In genomic region chr9:89864731-89865130, GRCh38 we compare ENCODE assay signal across 22 cellular contexts.
"Had no signal": no experiment of that assay in that cellular context is flagged by ENCODE, and none has a peak within 500 bp of the region (broad histone marks: within the 10 kb centered on the region; RNA-seq: fewer than 3 reads in every experiment).

No MANE protein-coding gene starts in this region.

- H3K9me3 ChIP-seq: colonic mucosa, heart left ventricle, left lung, ovary, right lobe of liver, testis, upper lobe of right lung had no signal

- H3K27ac ChIP-seq: colonic mucosa, epithelial cell of prostate, heart left ventricle, left lung, neural progenitor cell, ovary, right lobe of liver, testis, upper lobe of right lung had no signal

- ATAC-seq: activated CD8-positive, alpha-beta T cell treated with anti-CD3 and anti-CD28 coated beads for 36 hours; activated naive CD8-positive, alpha-beta T cell treated with anti-CD3 and anti-CD28 coated beads, Interleukin-2, amount 50 U/mL, for 24 hours; heart left ventricle; left lung; right lobe of liver; stimulated activated memory B cell treated with anti-CD40 and anti-IgM and Interleukin-4, amounts not matched to agents 10 μg/mL and 1 μg/mL and 100 μg/mL, for 72 hours; upper lobe of right lung had no signal

- H3K9ac ChIP-seq: neural progenitor cell had no signal

- H3K4me1 ChIP-seq: colonic mucosa, left lung, neural progenitor cell, right lobe of liver, testis had no signal

- H3K4me2 ChIP-seq: neural progenitor cell had no signal

- H3K36me3 ChIP-seq: colonic mucosa, heart left ventricle, left lung, neural progenitor cell, ovary, right lobe of liver, upper lobe of right lung had no signal

- H3K27me3 ChIP-seq: colonic mucosa, heart left ventricle, left lung, neural progenitor cell, ovary, right lobe of liver, testis, upper lobe of right lung had no signal

- H3K4me3 ChIP-seq: colonic mucosa, heart left ventricle, left lung, neural progenitor cell, ovary, right lobe of liver, testis, upper lobe of right lung had no signal

- DNase-seq: activated B cell treated with CpG ODN at 0.5 μM for 24 hours; activated CD4-positive, alpha-beta T cell treated with anti-CD3 and anti-CD28 coated beads for 48 hours; activated CD8-positive, alpha-beta T cell treated with anti-CD3 and anti-CD28 coated beads for 36 hours; activated naive CD4-positive, alpha-beta T cell treated with Interleukin-2 at 50 U/mL for 16 hours; activated naive CD8-positive, alpha-beta T cell treated with anti-CD3 and anti-CD28 coated beads, Interleukin-2, amount 50 U/mL, for 24 hours; activated T-cell treated with anti-CD3 and anti-CD28 coated beads, Interleukin-2, amount 50 U/mL, for 1 hour; anterior cingulate cortex; central memory CD4-positive, alpha-beta T cell; colonic mucosa; endodermal cell; heart left ventricle; mammary epithelial cell; naive B cell; right lobe of liver; stimulated activated CD4-positive, alpha-beta T cell treated with anti-CD3 and anti-CD28 coated beads, Interleukin-4, amount 100 ng/mL, for 4 hours; testis had no signal
